8 cellular contexts compared by ENCODE assay signal in genomic region chr11:64864473-64865285, GRCh38. TPM values are rescaled to one million over a fixed set of nuclear protein-coding genes. Genes with fewer than 3 reads are reported as not detected.
DNase-seq lines count a peak whose midpoint lies in the region; ATAC-seq and TF ChIP-seq lines count a peak whose summit lies in the region.

No MANE protein-coding gene starts in this region.

- H3K27me3 Mint-ChIP-seq in activated CD4-positive, alpha-beta T cell treated with anti-CD3 and anti-CD28 coated beads, Interleukin-2, amount 10 ng/mL, durations not matched to agents 24 days and 14 days = no peaks in the 10 kb centered on the region
- H3K27me3 Mint-ChIP-seq in stimulated activated memory B cell treated with anti-CD40 and anti-IgM and Interleukin-4, amounts not matched to agents 10 μg/mL and 1 μg/mL and 100 μg/mL, for 72 hours = no peaks in the 10 kb centered on the region

- H3K27me3 ChIP-seq in MG63 (no peaks in the 10 kb centered on the region), ascending aorta (no peaks in the 10 kb centered on the region)

- H3K4me3 Mint-ChIP-seq in activated CD4-positive, alpha-beta T cell treated with anti-CD3 and anti-CD28 coated beads, Interleukin-2, amount 10 ng/mL, durations not matched to agents 24 days and 14 days = peak overlapping the region; percentile 76
- peak overlapping the region; percentile 74 for H3K4me3 Mint-ChIP-seq in stimulated activated memory B cell treated with anti-CD40 and anti-IgM and Interleukin-4, amounts not matched to agents 10 μg/mL and 1 μg/mL and 100 μg/mL, for 72 hours

- DNase-seq in activated CD4-positive, alpha-beta T cell treated with anti-CD3 and anti-CD28 coated beads, Interleukin-2, amount 10 ng/mL, durations not matched to agents 24 days and 14 days = peak; percentile 72
- DNase-seq in activated CD4-positive, alpha-beta T cell treated with anti-CD3 and anti-CD28 coated beads, Interleukin-2, amount 50 U/mL, for 4 hours = no peak
- peak; percentile 94 for DNase-seq in MG63
- peak; percentile 87 to 96 for DNase-seq in ascending aorta (ENCODE audit: low spot score in 2 of 2)
- peak; percentile 28 for DNase-seq in kidney glomerular epithelial cell (lab: John Stamatoyannopoulos, UW)
- no peak for DNase-seq in NCI-H2107 (lab: John Stamatoyannopoulos, UW)
- no peak for DNase-seq in NCI-H524 (lab: John Stamatoyannopoulos, UW)

- peaks cover 40% of the 10 kb centered on the region for H3K36me3 Mint-ChIP-seq in activated CD4-positive, alpha-beta T cell treated with anti-CD3 and anti-CD28 coated beads, Interleukin-2, amount 10 ng/mL, durations not matched to agents 24 days and 14 days (ENCODE audit: low read depth)
- peaks cover 37% of the 10 kb centered on the region for H3K36me3 Mint-ChIP-seq in stimulated activated memory B cell treated with anti-CD40 and anti-IgM and Interleukin-4, amounts not matched to agents 10 μg/mL and 1 μg/mL and 100 μg/mL, for 72 hours

- H3K4me3 ChIP-seq in MG63 (no peak overlapping the region), ascending aorta (peak overlapping the region; percentile 37 to 59)

- H3K4me1 ChIP-seq in ascending aorta = peaks cover 47 to 76% of the 10 kb centered on the region in 2 donors

- intact Hi-C loops in activated CD4-positive, alpha-beta T cell treated with anti-CD3 and anti-CD28 coated beads, Interleukin-2, amount 10 ng/mL, durations not matched to agents 24 days and 14 days (cut with micrococcal nuclease) = loop anchor here (1.0 to 2.0 kb wide), 3 partner anchors 8 to 14 kb away; partner anchors contain the start of gene EHD1
- intact Hi-C loops in ascending aorta (cut with DNase I) = loop anchor here (1.0 to 2.0 kb wide), 2 partner anchors 8 to 14 kb away; partner anchors contain the start of gene EHD1

- peaks cover 7% of the 10 kb centered on the region for H3K9me3 Mint-ChIP-seq in activated CD4-positive, alpha-beta T cell treated with anti-CD3 and anti-CD28 coated beads, Interleukin-2, amount 10 ng/mL, durations not matched to agents 24 days and 14 days
- H3K9me3 Mint-ChIP-seq in stimulated activated memory B cell treated with anti-CD40 and anti-IgM and Interleukin-4, amounts not matched to agents 10 μg/mL and 1 μg/mL and 100 μg/mL, for 72 hours = peaks cover 2% of the 10 kb centered on the region

- TF ChIP-seq CTCF in ascending aorta (IDR thresholded peaks at IDR 0.05) = no peak

- H3K9me3 ChIP-seq in MG63 (no peaks in the 10 kb centered on the region), ascending aorta (no peaks in the 10 kb centered on the region)

- H3K36me3 ChIP-seq in MG63 = peaks cover 41% of the 10 kb centered on the region
- peaks cover 9 to 14% of the 10 kb centered on the region in 2 donors for H3K36me3 ChIP-seq in ascending aorta

- peak; percentile 41 for ATAC-seq in stimulated activated memory B cell treated with anti-CD40 and anti-IgM and Interleukin-4, amounts not matched to agents 10 μg/mL and 1 μg/mL and 100 μg/mL, for 72 hours

- H3K4me1 Mint-ChIP-seq in activated CD4-positive, alpha-beta T cell treated with anti-CD3 and anti-CD28 coated beads, Interleukin-2, amount 10 ng/mL, durations not matched to agents 24 days and 14 days = peaks cover 76% of the 10 kb centered on the region
- peaks cover 91% of the 10 kb centered on the region for H3K4me1 Mint-ChIP-seq in stimulated activated memory B cell treated with anti-CD40 and anti-IgM and Interleukin-4, amounts not matched to agents 10 μg/mL and 1 μg/mL and 100 μg/mL, for 72 hours

- peak overlapping the region; percentile 95 for H3K27ac Mint-ChIP-seq in activated CD4-positive, alpha-beta T cell treated with anti-CD3 and anti-CD28 coated beads, Interleukin-2, amount 10 ng/mL, durations not matched to agents 24 days and 14 days
- peak overlapping the region; percentile 91 for H3K27ac Mint-ChIP-seq in stimulated activated memory B cell treated with anti-CD40 and anti-IgM and Interleukin-4, amounts not matched to agents 10 μg/mL and 1 μg/mL and 100 μg/mL, for 72 hours

- H3K27ac ChIP-seq in ascending aorta = peak overlapping the region; percentile 97 to 98

RNA-seq across cellular contexts. Expression of gene EHD1, which starts 13.7 kb away (rescaled TPM):
- total RNA-seq in activated CD4-positive, alpha-beta T cell treated with anti-CD3 and anti-CD28 coated beads, Interleukin-2, amount 10 ng/mL, durations not matched to agents 24 days and 14 days = 93.0 and 101 TPM in 2 replicates
- total RNA-seq in MG63 (2014; rRNA removed; shearing (Covaris generic); ENCODE audit: low replicate concordance) = 62.9 and 64.8 TPM in 2 replicates
- 216 TPM for total RNA-seq in ascending aorta

RNA-seq across cellular contexts. Expression of gene CDC42BPG, which starts 20.2 kb away (rescaled TPM):
- total RNA-seq in activated CD4-positive, alpha-beta T cell treated with anti-CD3 and anti-CD28 coated beads, Interleukin-2, amount 10 ng/mL, durations not matched to agents 24 days and 14 days = 0.05 TPM in 2 replicates
- 0.07 and 0.36 TPM in 2 replicates for total RNA-seq in MG63 (2014; rRNA removed; shearing (Covaris generic); ENCODE audit: low replicate concordance)
- not detected for total RNA-seq in ascending aorta

RNA-seq across cellular contexts. Expression of gene ATG2A, which starts 52.3 kb away (rescaled TPM):
- total RNA-seq in activated CD4-positive, alpha-beta T cell treated with anti-CD3 and anti-CD28 coated beads, Interleukin-2, amount 10 ng/mL, durations not matched to agents 24 days and 14 days = 22.5 and 23.1 TPM in 2 replicates
- 4.6 and 18.6 TPM in 2 replicates for total RNA-seq in MG63 (2014; rRNA removed; shearing (Covaris generic); ENCODE audit: low replicate concordance)
- 39.5 TPM for total RNA-seq in ascending aorta

RNA-seq across cellular contexts. Expression of gene MEN1, which starts 54.3 kb away (rescaled TPM):
- total RNA-seq in activated CD4-positive, alpha-beta T cell treated with anti-CD3 and anti-CD28 coated beads, Interleukin-2, amount 10 ng/mL, durations not matched to agents 24 days and 14 days = 36.7 and 39.1 TPM in 2 replicates
- 9.2 and 13.3 TPM in 2 replicates for total RNA-seq in MG63 (2014; rRNA removed; shearing (Covaris generic); ENCODE audit: low replicate concordance)
- total RNA-seq in ascending aorta = 36.6 TPM

RNA-seq across cellular contexts. Expression of gene PPP2R5B, which starts 59.8 kb away (rescaled TPM):
- 11.4 and 16.7 TPM in 2 replicates for total RNA-seq in activated CD4-positive, alpha-beta T cell treated with anti-CD3 and anti-CD28 coated beads, Interleukin-2, amount 10 ng/mL, durations not matched to agents 24 days and 14 days
- total RNA-seq in MG63 (2014; rRNA removed; shearing (Covaris generic); ENCODE audit: low replicate concordance) = 5.4 and 8.8 TPM in 2 replicates
- 115 TPM for total RNA-seq in ascending aorta

Comparison
In these comparisons a context has a peak if more than half of its experiments do, and no peak if none do; other contexts are left out.
1. DNase-seq: peak in activated CD4-positive, alpha-beta T cell treated with anti-CD3 and anti-CD28 coated beads, Interleukin-2, amount 10 ng/mL, durations not matched to agents 24 days and 14 days (single experiment), MG63 (single experiment), ascending aorta (2 of 2) and kidney glomerular epithelial cell (single experiment); none in activated CD4-positive, alpha-beta T cell treated with anti-CD3 and anti-CD28 coated beads, Interleukin-2, amount 50 U/mL, for 4 hours (0 of 2), NCI-H2107 (single experiment) and NCI-H524 (0 of 2).